In the genomic region with DNA sequence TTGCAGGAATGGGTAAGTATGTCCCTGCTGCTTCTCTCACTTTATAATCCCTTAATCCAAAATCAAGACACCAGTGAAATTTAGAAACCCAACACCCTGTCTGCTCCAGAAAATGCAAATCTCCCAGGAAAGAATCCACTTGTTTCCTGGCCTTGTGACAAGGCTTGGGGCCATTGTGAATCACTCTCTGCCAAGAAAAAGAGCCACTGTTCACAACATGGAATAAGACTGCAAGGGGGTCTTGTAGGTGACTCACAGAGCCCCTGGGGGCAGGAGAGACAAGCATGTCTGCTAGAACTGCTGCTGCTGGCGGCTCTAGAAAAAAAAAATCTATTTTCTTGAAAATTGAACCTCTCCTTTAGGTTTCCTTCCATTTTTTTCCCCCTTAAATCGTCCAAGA, we compare ENCODE assay signal across 26 cellular contexts.
DNase-seq lines count a peak whose midpoint lies in the region; ATAC-seq and TF ChIP-seq lines count a peak whose summit lies in the region.
"Had no signal": no experiment of that assay in that cellular context is flagged by ENCODE, and none has a peak within 500 bp of the region (broad histone marks: within the 10 kb centered on the region; RNA-seq: fewer than 3 reads in every experiment).

No MANE protein-coding gene starts in this region.

- H3K27me3 ChIP-seq in A673 (replicated peaks; ENCODE audit: insufficient read depth, low read depth, low read length, poor library complexity) = no peaks in the 10 kb centered on the region
- H3K27me3 ChIP-seq in HUES48 (ENCODE audit: control insufficient read depth, insufficient read depth, low read length) = no peaks in the 10 kb centered on the region
- no peaks in the 10 kb centered on the region for H3K27me3 ChIP-seq in endodermal cell (ENCODE audit: control insufficient read depth, insufficient read depth, low read length, poor library complexity, severe bottlenecking)
- H3K27me3 ChIP-seq in mesendoderm (ENCODE audit: insufficient read depth, low read length, poor library complexity) = no peaks in the 10 kb centered on the region
- H3K27me3 ChIP-seq: BLaER1 had no signal

- H3K4me3 Mint-ChIP-seq in endodermal cell = no peak overlapping the region
- H3K4me3 Mint-ChIP-seq in effector memory CD8-positive, alpha-beta T cell = no peak overlapping the region
- H3K4me3 Mint-ChIP-seq: CD4-positive, CD25-positive, alpha-beta regulatory T cell had no signal

- H3K18ac ChIP-seq in mesendoderm (ENCODE audit: low read length) = no peak overlapping the region

- H3K27ac ChIP-seq in A673 (ENCODE audit: low read depth, low read length, poor library complexity, severe bottlenecking) (no peak overlapping the region), HUES48 (ENCODE audit: low read depth, low read length) (peak overlapping the region; percentile 22), endodermal cell (ENCODE audit: low read depth, low read length) (no peak overlapping the region), mesendoderm (ENCODE audit: low read depth, low read length) (no peak overlapping the region)
- H3K27ac ChIP-seq: BLaER1, RWPE1, SK-N-MC had no signal

- H2BK120ac ChIP-seq in mesendoderm (ENCODE audit: low read depth, low read length) = no peak overlapping the region

- DNase-seq in A673 (ENCODE audit: low spot score) (peak; percentile 65), endodermal cell (no peak), mesendoderm (peak; percentile 65), GDM1 (lab: John Stamatoyannopoulos, UW) (no peak)
- DNase-seq in effector memory CD8-positive, alpha-beta T cell = no peak
- DNase-seq: 8988T; CD4-positive, CD25-positive, alpha-beta regulatory T cell; GOT3; HCEC 1CT; Kasumi-1; NCI-H1105; NCI-H1436 treated with DMSO at 0.1 percent for 48 hours; NCI-H187 treated with DMSO at 0.1 percent for 48 hours; NCI-H2107; NCI-H446; NCI-H524 treated with DMSO at 0.1 percent for 48 hours; NCI-H774; SHP77; SW 1271 had no signal

- H3K79me1 ChIP-seq in mesendoderm (ENCODE audit: low read length) = no peaks in the 10 kb centered on the region

- no peak for ATAC-seq in effector memory CD8-positive, alpha-beta T cell (replicated peaks)
- ATAC-seq in GM19467 (IDR thresholded peaks at IDR 0.05; ENCODE audit: unreplicated experiment) = no peak
- no peak for ATAC-seq in HG02678 (IDR thresholded peaks at IDR 0.05; ENCODE audit: unreplicated experiment)
- ATAC-seq: K562 had no signal

- no peak overlapping the region for H2BK5ac ChIP-seq in mesendoderm (ENCODE audit: low read length)

- intact Hi-C loops in A673 (cut with micrococcal nuclease; ENCODE audit: unreplicated experiment) = no loop called here

- CTCF ChIA-PET in A673 (lab: Charles Lee) = no interaction called here

- no peak overlapping the region for H2AK5ac ChIP-seq in mesendoderm (ENCODE audit: low read length)

- 66% methylated on average over 2 of the region's 2 CpGs; no CpG with 5 or more reads in 1 of the 2 experiments for WGBS in endodermal cell (ENCODE audit: insufficient coverage in 1 of 2, insufficient read length in 1 of 2), 2 experiments
- WGBS in mesendoderm (ENCODE audit: extremely low coverage, insufficient coverage, low lambda C conversion rate) = no CpG with 5 or more reads among the region's 2 CpGs

- peak overlapping the region; percentile 50 for H3K27ac Mint-ChIP-seq in endodermal cell
- H3K27ac Mint-ChIP-seq in effector memory CD8-positive, alpha-beta T cell = no peak overlapping the region

- no peak overlapping the region for H2BK15ac ChIP-seq in mesendoderm (replicated peaks; ENCODE audit: low read depth)

- H3K9ac ChIP-seq in HUES48 (ENCODE audit: low read depth, low read length) = no peak overlapping the region
- H3K9ac ChIP-seq in endodermal cell (ENCODE audit: extremely low read depth, low read length, poor library complexity, severe bottlenecking) = no peak overlapping the region
- H3K9ac ChIP-seq in mesendoderm (ENCODE audit: low read length) = no peak overlapping the region
- H3K9ac ChIP-seq: BLaER1 had no signal

- no peak for TF ChIP-seq CTCF in A673 (conservative IDR thresholded peaks at IDR 0.05; ENCODE audit: low read depth, low read length)
- peak; percentile 10 for TF ChIP-seq CTCF in endodermal cell (conservative IDR thresholded peaks at IDR 0.05)

- no peak overlapping the region for H3K4ac ChIP-seq in mesendoderm (ENCODE audit: low read depth, low read length)

- H3K79me2 ChIP-seq in mesendoderm (ENCODE audit: control insufficient read depth, insufficient read depth, low read length) = no peaks in the 10 kb centered on the region

- H3K4me1 ChIP-seq in A673 (ENCODE audit: insufficient read depth, low read length, poor library complexity, severe bottlenecking) (peaks cover 37% of the 10 kb centered on the region), HUES48 (ENCODE audit: control insufficient read depth, insufficient read depth, low read length) (peaks cover 20% of the 10 kb centered on the region), endodermal cell (ENCODE audit: control insufficient read depth, insufficient read depth, low read length) (no peaks in the 10 kb centered on the region), mesendoderm (ENCODE audit: control insufficient read depth, low read depth, low read length) (no peaks in the 10 kb centered on the region)
- H3K4me1 ChIP-seq: BLaER1 had no signal

- no TSS peak for BruUV-seq in A673 (replicated peaks; lab: Mats Ljungman, UMichigan)

- POLR2A ChIA-PET in A673 (lab: Charles Lee; ENCODE audit: low non-redundant PET) = no interaction called here

- no peak overlapping the region for H4K8ac ChIP-seq in mesendoderm (ENCODE audit: low read depth, low read length)

- peaks cover 8% of the 10 kb centered on the region for H3K36me3 Mint-ChIP-seq in endodermal cell (ENCODE audit: low read depth)
- H3K36me3 Mint-ChIP-seq in effector memory CD8-positive, alpha-beta T cell (ENCODE audit: insufficient read depth) = no peaks in the 10 kb centered on the region

- H3K4me3 ChIP-seq in A673 (ENCODE audit: low read depth, low read length, poor library complexity, severe bottlenecking) (no peak overlapping the region), HUES48 (ENCODE audit: low read depth, low read length) (no peak overlapping the region), endodermal cell (ENCODE audit: low read length) (no peak overlapping the region), mesendoderm (ENCODE audit: low read length) (no peak overlapping the region)
- H3K4me3 ChIP-seq: BLaER1, K562, SK-N-MC had no signal

- no peak overlapping the region for H3K56ac ChIP-seq in mesendoderm (ENCODE audit: low read length)

- no peak overlapping the region for H3K4me2 ChIP-seq in mesendoderm (ENCODE audit: low read length)
- H3K4me2 ChIP-seq: BLaER1 had no signal

- peaks cover 1% of the 10 kb centered on the region for H3K9me3 Mint-ChIP-seq in endodermal cell
- peaks cover 2 to 7% of the 10 kb centered on the region in 2 donors for H3K9me3 Mint-ChIP-seq in effector memory CD8-positive, alpha-beta T cell

- no peaks in the 10 kb centered on the region for H3K36me3 ChIP-seq in A673 (ENCODE audit: insufficient read depth, low read length, poor library complexity, severe bottlenecking)
- no peaks in the 10 kb centered on the region for H3K36me3 ChIP-seq in HUES48 (ENCODE audit: control insufficient read depth, insufficient read depth, low read length)
- peaks cover 6% of the 10 kb centered on the region for H3K36me3 ChIP-seq in endodermal cell (ENCODE audit: control insufficient read depth, insufficient read depth, low read length)
- no peaks in the 10 kb centered on the region for H3K36me3 ChIP-seq in mesendoderm (ENCODE audit: control insufficient read depth, insufficient read depth, low read length)
- H3K36me3 ChIP-seq: BLaER1 had no signal

- H3K4me1 Mint-ChIP-seq in endodermal cell = peaks cover 17% of the 10 kb centered on the region
- H3K4me1 Mint-ChIP-seq in effector memory CD8-positive, alpha-beta T cell (ENCODE audit: low read depth in 2 of 2) = no peaks in the 10 kb centered on the region
- H3K4me1 Mint-ChIP-seq: CD4-positive, CD25-positive, alpha-beta regulatory T cell had no signal

- H4K5ac ChIP-seq in mesendoderm (ENCODE audit: low read length) = no peak overlapping the region

- H3K9me3 ChIP-seq in A673 (ENCODE audit: low read depth, low read length, poor library complexity, severe bottlenecking) (no peaks in the 10 kb centered on the region), HUES48 (ENCODE audit: control insufficient read depth, insufficient read depth, low read length) (no peaks in the 10 kb centered on the region), endodermal cell (ENCODE audit: control insufficient read depth, low read length) (no peaks in the 10 kb centered on the region)
- H3K9me3 ChIP-seq: BLaER1 had no signal

- H3K23ac ChIP-seq in mesendoderm (ENCODE audit: low read length) = no peak overlapping the region

- H3K27me3 Mint-ChIP-seq in endodermal cell (ENCODE audit: insufficient read depth) = no peaks in the 10 kb centered on the region
- H3K27me3 Mint-ChIP-seq in effector memory CD8-positive, alpha-beta T cell = no peaks in the 10 kb centered on the region
- H3K27me3 Mint-ChIP-seq: CD4-positive, CD25-positive, alpha-beta regulatory T cell had no signal

Comparison
In these comparisons a context has a peak if more than half of its experiments do, and no peak if none do; other contexts are left out.
1. DNase-seq: peak in A673 (single experiment) and mesendoderm (single experiment); none in endodermal cell (single experiment), effector memory CD8-positive, alpha-beta T cell (0 of 3) and GDM1 (single experiment).